Comparison of ENCODE assay signal across 1 cellular context in genomic region chr1:10396870-10397269, GRCh38.
TF ChIP-seq lines count a peak whose summit lies in the region.

No MANE protein-coding gene starts in this region.

TF ChIP-seq in HepG2, 621 proteins besides CTCF, POLR2A, EP300 and RAD21:
- TF ChIP-seq, protein P1, sequence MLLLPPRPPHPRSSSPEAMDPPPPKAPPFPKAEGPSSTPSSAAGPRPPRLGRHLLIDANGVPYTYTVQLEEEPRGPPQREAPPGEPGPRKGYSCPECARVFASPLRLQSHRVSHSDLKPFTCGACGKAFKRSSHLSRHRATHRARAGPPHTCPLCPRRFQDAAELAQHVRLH (CRISPR knock-in tag; IDR thresholded peaks at IDR 0.05; ENCODE audit: borderline replicate concordance, low read depth), result no peak
- TF ChIP-seq HOXA7 (CRISPR knock-in tag; IDR thresholded peaks at IDR 0.05), result no peak
- TF ChIP-seq CREM (IDR thresholded peaks at IDR 0.05), result no peak
- no peak for TF ChIP-seq CREM (CRISPR knock-in tag; IDR thresholded peaks at IDR 0.05)
- no peak for TF ChIP-seq MXI1 (IDR thresholded peaks at IDR 0.05; ENCODE audit: borderline replicate concordance, low read depth, low read length)
- no peak for TF ChIP-seq FOXK2 (IDR thresholded peaks at IDR 0.05)
- no peak for TF ChIP-seq ZNF274 (CRISPR knock-in tag; IDR thresholded peaks at IDR 0.05)
- TF ChIP-seq ZNF180 (CRISPR knock-in tag; IDR thresholded peaks at IDR 0.05; ENCODE audit: borderline replicate concordance, low read depth), result no peak
- TF ChIP-seq AGO2 (optimal IDR thresholded peaks at IDR 0.05; ENCODE audit: low read depth, low read length), result no peak
- TF ChIP-seq, protein P2, sequence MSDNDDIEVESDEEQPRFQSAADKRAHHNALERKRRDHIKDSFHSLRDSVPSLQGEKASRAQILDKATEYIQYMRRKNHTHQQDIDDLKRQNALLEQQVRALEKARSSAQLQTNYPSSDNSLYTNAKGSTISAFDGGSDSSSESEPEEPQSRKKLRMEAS (IDR thresholded peaks at IDR 0.05), result no peak
TF ChIP-seq in HepG2: peak in this region for 0.
